In the genomic region with DNA sequence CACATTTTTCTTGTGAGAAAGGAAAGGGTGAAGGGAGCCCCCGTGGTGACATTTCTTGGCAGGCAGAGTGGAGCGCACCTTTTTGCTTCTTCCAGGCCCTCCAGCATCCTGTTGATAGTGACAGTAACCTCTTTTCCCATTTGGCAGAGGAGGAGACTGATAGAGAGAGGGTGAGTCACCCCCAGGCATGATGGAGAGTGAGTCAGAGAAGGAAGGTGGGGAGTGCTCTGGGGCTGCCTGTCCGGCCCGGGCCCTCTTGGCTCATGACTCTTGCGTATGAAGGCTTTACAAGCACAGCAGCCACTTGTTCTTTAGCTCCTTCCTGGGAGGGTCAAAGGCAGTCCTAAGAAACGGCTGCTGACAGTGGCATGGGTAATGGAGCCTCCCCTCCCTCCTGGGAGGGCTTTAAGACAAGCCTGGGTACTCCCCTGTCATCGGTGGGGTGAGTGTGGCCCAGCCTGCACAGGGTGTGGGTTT, we compare ENCODE assay signal across 7 cellular contexts. TPM values are rescaled to one million over a fixed set of nuclear protein-coding genes. Genes with fewer than 3 reads are reported as not detected.
DNase-seq lines count a peak whose midpoint lies in the region; ATAC-seq and TF ChIP-seq lines count a peak whose summit lies in the region.

No MANE protein-coding gene starts in this region.

- H3K27me3 ChIP-seq in SJSA1 (replicated peaks): no peaks in the 10 kb centered on the region
- no peaks in the 10 kb centered on the region for H3K27me3 ChIP-seq in foreskin keratinocyte

- H3K4me3 Mint-ChIP-seq in stimulated activated effector memory CD8-positive, alpha-beta T cell treated with anti-CD3 and anti-CD28 coated beads, Interleukin-12 subunit alpha, Interleukin-12 subunit beta, amount 100 ng/mL, for 72 hours: no peak overlapping the region
- no peak overlapping the region for H3K4me3 Mint-ChIP-seq in WTC11

- DNase-seq in SJSA1 (ENCODE audit: low read depth in 1 of 2, low spot score in 2 of 2): peak; percentile 79 to 89
- DNase-seq in foreskin keratinocyte: peak; percentile 85 to 92
- DNase-seq in stimulated activated effector memory CD8-positive, alpha-beta T cell treated with anti-CD3 and anti-CD28 coated beads, Interleukin-12 subunit alpha, Interleukin-12 subunit beta, amount 100 ng/mL, for 72 hours (ENCODE audit: low spot score in 2 of 2): no peak
- no peak for DNase-seq in WTC11 (ENCODE audit: low spot score)

- ATAC-seq in foreskin keratinocyte (peak; percentile 90), WTC11 (no peak), GM21381 (IDR thresholded peaks at IDR 0.05; ENCODE audit: unreplicated experiment) (no peak), HG02798 (IDR thresholded peaks at IDR 0.05; ENCODE audit: poor library complexity, unreplicated experiment) (no peak)
- peak; percentile 66 for ATAC-seq in stimulated activated effector memory CD8-positive, alpha-beta T cell treated with anti-CD3 and anti-CD28 coated beads, Interleukin-12 subunit alpha, Interleukin-12 subunit beta, amount 100 ng/mL, for 72 hours

- no peaks in the 10 kb centered on the region for H3K36me3 Mint-ChIP-seq in stimulated activated effector memory CD8-positive, alpha-beta T cell treated with anti-CD3 and anti-CD28 coated beads, Interleukin-12 subunit alpha, Interleukin-12 subunit beta, amount 100 ng/mL, for 72 hours
- H3K36me3 Mint-ChIP-seq in WTC11: no peaks in the 10 kb centered on the region

- H3K4me1 ChIP-seq in HEK293 (ENCODE audit: control insufficient read depth, insufficient read depth, low read length) (peaks cover 22% of the 10 kb centered on the region), SJSA1 (replicated peaks) (peaks cover 15% of the 10 kb centered on the region), foreskin keratinocyte (no peaks in the 10 kb centered on the region)

- H3K27ac ChIP-seq in HEK293 (ENCODE audit: extremely low read depth, low read depth, low read length): no peak overlapping the region; the same call in 1 of the 2 replicates
- H3K27ac ChIP-seq in SJSA1: peak overlapping the region; percentile 29; the same call in 1 of the 2 replicates
- peak overlapping the region; percentile 35 for H3K27ac ChIP-seq in foreskin keratinocyte

- H3K9me3 ChIP-seq in HEK293 (ENCODE audit: control insufficient read depth, insufficient read depth, low read depth, low read length) (no peaks in the 10 kb centered on the region), SJSA1 (replicated peaks) (no peaks in the 10 kb centered on the region)

- no peak overlapping the region for H3K27ac Mint-ChIP-seq in stimulated activated effector memory CD8-positive, alpha-beta T cell treated with anti-CD3 and anti-CD28 coated beads, Interleukin-12 subunit alpha, Interleukin-12 subunit beta, amount 100 ng/mL, for 72 hours
- H3K27ac Mint-ChIP-seq in WTC11: no peak overlapping the region

- no peak for TF ChIP-seq CTCF in HEK293 (tag by site-specific recombination; IDR thresholded peaks at IDR 0.05)
- TF ChIP-seq CTCF in foreskin keratinocyte (conservative IDR thresholded peaks at IDR 0.05): no peak
- no peak for TF ChIP-seq CTCF in WTC11 (IDR thresholded peaks at IDR 0.05)

- H3K4me3 ChIP-seq in HEK293 (ENCODE audit: low read depth, low read length) (no peak overlapping the region), SJSA1 (no peak overlapping the region)

- H3K36me3 ChIP-seq in HEK293 (ENCODE audit: control insufficient read depth in 2 of 2, insufficient read depth in 1 of 2, low read length in 2 of 2) (no peaks in the 10 kb centered on the region), SJSA1 (peaks cover 7% of the 10 kb centered on the region)

- no peaks in the 10 kb centered on the region for H3K4me1 Mint-ChIP-seq in stimulated activated effector memory CD8-positive, alpha-beta T cell treated with anti-CD3 and anti-CD28 coated beads, Interleukin-12 subunit alpha, Interleukin-12 subunit beta, amount 100 ng/mL, for 72 hours
- H3K4me1 Mint-ChIP-seq in WTC11: peaks cover 12% of the 10 kb centered on the region

- H3K27me3 Mint-ChIP-seq in WTC11 (ENCODE audit: low read depth): no peaks in the 10 kb centered on the region

- no peaks in the 10 kb centered on the region for H3K9me3 Mint-ChIP-seq in stimulated activated effector memory CD8-positive, alpha-beta T cell treated with anti-CD3 and anti-CD28 coated beads, Interleukin-12 subunit alpha, Interleukin-12 subunit beta, amount 100 ng/mL, for 72 hours
- no peaks in the 10 kb centered on the region for H3K9me3 Mint-ChIP-seq in WTC11

- POLR2A ChIA-PET in HEK293 (lab: Yijun Ruan, JAX): no interaction called here
- POLR2A ChIA-PET in WTC11 (lab: Charles Lee): no interaction called here

- CTCF ChIA-PET in HEK293 (lab: Yijun Ruan, JAX): interaction anchor here (0.7 to 10.0 kb wide), 4 partner anchors 10 to 72 kb away, joined by 3 to 210 read pairs (median 6); no protein-coding TSS in a partner anchor
- CTCF ChIA-PET in WTC11 (lab: Charles Lee): interaction anchor here (1.0 to 7.5 kb wide), 3 partner anchors 7 to 73 kb away, joined by 3 to 123 read pairs (median 23); no protein-coding TSS in a partner anchor

TF ChIP-seq in HEK293, 187 proteins besides CTCF, POLR2A, EP300 and RAD21 (continues in another document):
- TF ChIP-seq, protein P1, sequence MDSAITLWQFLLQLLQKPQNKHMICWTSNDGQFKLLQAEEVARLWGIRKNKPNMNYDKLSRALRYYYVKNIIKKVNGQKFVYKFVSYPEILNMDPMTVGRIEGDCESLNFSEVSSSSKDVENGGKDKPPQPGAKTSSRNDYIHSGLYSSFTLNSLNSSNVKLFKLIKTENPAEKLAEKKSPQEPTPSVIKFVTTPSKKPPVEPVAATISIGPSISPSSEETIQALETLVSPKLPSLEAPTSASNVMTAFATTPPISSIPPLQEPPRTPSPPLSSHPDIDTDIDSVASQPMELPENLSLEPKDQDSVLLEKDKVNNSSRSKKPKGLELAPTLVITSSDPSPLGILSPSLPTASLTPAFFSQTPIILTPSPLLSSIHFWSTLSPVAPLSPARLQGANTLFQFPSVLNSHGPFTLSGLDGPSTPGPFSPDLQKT (IDR thresholded peaks at IDR 0.05; ENCODE audit: borderline replicate concordance, low read depth, low read length): no peak
- TF ChIP-seq ZNF510 (tag by site-specific recombination; IDR thresholded peaks at IDR 0.05; ENCODE audit: insufficient replicate concordance): no peak
- TF ChIP-seq ZNF366 (tag by site-specific recombination; conservative IDR thresholded peaks at IDR 0.05): peak; percentile 88
- no peak for TF ChIP-seq ZNF175 (tag by site-specific recombination; IDR thresholded peaks at IDR 0.05)
- TF ChIP-seq SP7 (tag by site-specific recombination; IDR thresholded peaks at IDR 0.05): peak; percentile 76
- peak; percentile 27; the same call in 1 of the 2 replicates for TF ChIP-seq ZBTB17 (tag by site-specific recombination; IDR thresholded peaks at IDR 0.05)
- peak; percentile 76 for TF ChIP-seq ZEB2 (tag by site-specific recombination; IDR thresholded peaks at IDR 0.05)

TF ChIP-seq in WTC11, 78 proteins besides CTCF, POLR2A, EP300 and RAD21 (continues in another document):
- no peak for TF ChIP-seq NR2C2 (CRISPR knock-in tag; IDR thresholded peaks at IDR 0.05)
- no peak for TF ChIP-seq JUN (CRISPR knock-in tag; IDR thresholded peaks at IDR 0.05)
- no peak for TF ChIP-seq ZNF416 (CRISPR knock-in tag; IDR thresholded peaks at IDR 0.05)
- TF ChIP-seq, protein P2, sequence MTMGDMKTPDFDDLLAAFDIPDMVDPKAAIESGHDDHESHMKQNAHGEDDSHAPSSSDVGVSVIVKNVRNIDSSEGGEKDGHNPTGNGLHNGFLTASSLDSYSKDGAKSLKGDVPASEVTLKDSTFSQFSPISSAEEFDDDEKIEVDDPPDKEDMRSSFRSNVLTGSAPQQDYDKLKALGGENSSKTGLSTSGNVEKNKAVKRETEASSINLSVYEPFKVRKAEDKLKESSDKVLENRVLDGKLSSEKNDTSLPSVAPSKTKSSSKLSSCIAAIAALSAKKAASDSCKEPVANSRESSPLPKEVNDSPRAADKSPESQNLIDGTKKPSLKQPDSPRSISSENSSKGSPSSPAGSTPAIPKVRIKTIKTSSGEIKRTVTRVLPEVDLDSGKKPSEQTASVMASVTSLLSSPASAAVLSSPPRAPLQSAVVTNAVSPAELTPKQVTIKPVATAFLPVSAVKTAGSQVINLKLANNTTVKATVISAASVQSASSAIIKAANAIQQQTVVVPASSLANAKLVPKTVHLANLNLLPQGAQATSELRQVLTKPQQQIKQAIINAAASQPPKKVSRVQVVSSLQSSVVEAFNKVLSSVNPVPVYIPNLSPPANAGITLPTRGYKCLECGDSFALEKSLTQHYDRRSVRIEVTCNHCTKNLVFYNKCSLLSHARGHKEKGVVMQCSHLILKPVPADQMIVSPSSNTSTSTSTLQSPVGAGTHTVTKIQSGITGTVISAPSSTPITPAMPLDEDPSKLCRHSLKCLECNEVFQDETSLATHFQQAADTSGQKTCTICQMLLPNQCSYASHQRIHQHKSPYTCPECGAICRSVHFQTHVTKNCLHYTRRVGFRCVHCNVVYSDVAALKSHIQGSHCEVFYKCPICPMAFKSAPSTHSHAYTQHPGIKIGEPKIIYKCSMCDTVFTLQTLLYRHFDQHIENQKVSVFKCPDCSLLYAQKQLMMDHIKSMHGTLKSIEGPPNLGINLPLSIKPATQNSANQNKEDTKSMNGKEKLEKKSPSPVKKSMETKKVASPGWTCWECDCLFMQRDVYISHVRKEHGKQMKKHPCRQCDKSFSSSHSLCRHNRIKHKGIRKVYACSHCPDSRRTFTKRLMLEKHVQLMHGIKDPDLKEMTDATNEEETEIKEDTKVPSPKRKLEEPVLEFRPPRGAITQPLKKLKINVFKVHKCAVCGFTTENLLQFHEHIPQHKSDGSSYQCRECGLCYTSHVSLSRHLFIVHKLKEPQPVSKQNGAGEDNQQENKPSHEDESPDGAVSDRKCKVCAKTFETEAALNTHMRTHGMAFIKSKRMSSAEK (CRISPR knock-in tag; IDR thresholded peaks at IDR 0.05; ENCODE audit: borderline replicate concordance): no peak
- TF ChIP-seq NFE2L1 (CRISPR knock-in tag; IDR thresholded peaks at IDR 0.05): no peak
- no peak for TF ChIP-seq ZNF263 (CRISPR knock-in tag; IDR thresholded peaks at IDR 0.05; ENCODE audit: low read depth)
- TF ChIP-seq ATF1 (CRISPR knock-in tag; IDR thresholded peaks at IDR 0.05): no peak

RNA-seq across cellular contexts. Expression of gene ANKRD63, which starts 16.0 kb away (rescaled TPM):
- total RNA-seq in SJSA1 (2014; rRNA removed; shearing (Covaris generic)): 11.4 and 13.6 TPM in 2 replicates
- total RNA-seq in foreskin keratinocyte (not detected in 2 replicates), WTC11 (2021) (1.2 to 1.7 TPM (median 1.4 TPM) in 3 replicates)
- not detected in 2 replicates for polyA plus RNA-seq in foreskin keratinocyte

RNA-seq across cellular contexts. Expression of gene PAK6, which starts 28.0 kb away (rescaled TPM):
- 0.05 and 0.09 TPM in 2 replicates for total RNA-seq in SJSA1 (2014; rRNA removed; shearing (Covaris generic))
- total RNA-seq in foreskin keratinocyte (14.1 and 15.6 TPM in 2 replicates), WTC11 (2021) (8.7 to 11.7 TPM (median 9.6 TPM) in 3 replicates)
- polyA plus RNA-seq in foreskin keratinocyte: 8.9 and 9.0 TPM in 2 replicates

RNA-seq across cellular contexts. Expression of gene PLCB2, which starts 40.9 kb away (rescaled TPM):
- 34.8 and 61.9 TPM in 2 replicates for total RNA-seq in SJSA1 (2014; rRNA removed; shearing (Covaris generic))
- total RNA-seq in foreskin keratinocyte (1.5 and 1.7 TPM in 2 replicates), WTC11 (2021) (14.2 to 18.5 TPM (median 15.2 TPM) in 3 replicates)
- 1.6 and 2.2 TPM in 2 replicates for polyA plus RNA-seq in foreskin keratinocyte

RNA-seq across cellular contexts. Expression of gene INAFM2, which starts 56.6 kb away (rescaled TPM):
- 89.8 and 101 TPM in 2 replicates for total RNA-seq in SJSA1 (2014; rRNA removed; shearing (Covaris generic))
- total RNA-seq in foreskin keratinocyte (15.0 and 17.8 TPM in 2 replicates), WTC11 (2021) (28.2 to 34.2 TPM (median 30.3 TPM) in 3 replicates)
- 16.2 and 19.1 TPM in 2 replicates for polyA plus RNA-seq in foreskin keratinocyte

Comparison
In these comparisons a context has a peak if more than half of its experiments do, and no peak if none do; other contexts are left out.
1. DNase-seq: peak in SJSA1 (2 of 2) and foreskin keratinocyte (2 of 2); none in stimulated activated effector memory CD8-positive, alpha-beta T cell treated with anti-CD3 and anti-CD28 coated beads, Interleukin-12 subunit alpha, Interleukin-12 subunit beta, amount 100 ng/mL, for 72 hours (0 of 2) and WTC11 (single experiment).
2. ATAC-seq: peak in foreskin keratinocyte (single experiment) and stimulated activated effector memory CD8-positive, alpha-beta T cell treated with anti-CD3 and anti-CD28 coated beads, Interleukin-12 subunit alpha, Interleukin-12 subunit beta, amount 100 ng/mL, for 72 hours (single experiment); none in WTC11 (single experiment), GM21381 (single experiment) and HG02798 (single experiment).
3. Of the 8 proteins assayed by ChIP-seq in both HEK293 and WTC11: peak only in HEK293: ZBTB21; only in WTC11: none; in both: none; in neither: 7.